25 cellular contexts compared by ENCODE assay signal in genomic region chr4:73988096-73988495, GRCh38. TPM values are rescaled to one million over a fixed set of nuclear protein-coding genes. Genes with fewer than 3 reads are reported as not detected.
DNase-seq lines count a peak whose midpoint lies in the region; ATAC-seq, FAIRE-seq and TF ChIP-seq lines count a peak whose summit lies in the region.
"Had no signal": no experiment of that assay in that cellular context is flagged by ENCODE, and none has a peak within 500 bp of the region (broad histone marks: within the 10 kb centered on the region; RNA-seq: fewer than 3 reads in every experiment).

TSS of gene PPBP (minus strand) at chr4:73988190. CDS start at chr4:73988103, 87 bp downstream.

- no peak within 1 kb of the TSS for H3K18ac ChIP-seq in trophoblast cell (ENCODE audit: low read length)

- H3K4ac ChIP-seq in trophoblast cell (ENCODE audit: low read depth, low read length), result no peak within 1 kb of the TSS

- H2BK5ac ChIP-seq in trophoblast cell (ENCODE audit: low read depth, low read length, poor library complexity), result no peak within 1 kb of the TSS

- H3K9me3 Mint-ChIP-seq in IgD-negative memory B cell, result no peaks in the 10 kb centered on the region
- H3K9me3 Mint-ChIP-seq in T-cell, result no peaks in the 10 kb centered on the region
- H3K9me3 Mint-ChIP-seq in activated CD8-positive, alpha-beta T cell treated with anti-CD3 and anti-CD28 coated beads, Interleukin-2, amount 10 ng/mL, durations not matched to agents 7 days and 5 days (ENCODE audit: insufficient read depth), result no peaks in the 10 kb centered on the region
- H3K9me3 Mint-ChIP-seq: brain had no signal

- H2BK12ac ChIP-seq in trophoblast cell (ENCODE audit: low read length), result no peak within 1 kb of the TSS

- TF ChIP-seq CTCF in bronchial epithelial cell (IDR thresholded peaks at IDR 0.05; ENCODE audit: insufficient read depth, low read length, severe bottlenecking), result no peak

- no peak within 1 kb of the TSS for H4K12ac ChIP-seq in trophoblast cell (ENCODE audit: low read depth, low read length)

- H3K27me3 Mint-ChIP-seq in IgD-negative memory B cell (no peaks in the 10 kb centered on the region), T-cell (no peaks in the 10 kb centered on the region)
- peaks cover 3% of the 10 kb centered on the region for H3K27me3 Mint-ChIP-seq in activated CD8-positive, alpha-beta T cell treated with anti-CD3 and anti-CD28 coated beads, Interleukin-2, amount 10 ng/mL, durations not matched to agents 7 days and 5 days (ENCODE audit: low read depth)

- no peaks in the 10 kb centered on the region for H3K4me1 ChIP-seq in trophoblast cell (ENCODE audit: control insufficient read depth in 1 of 2, insufficient read depth in 2 of 2, low read length in 2 of 2)
- H3K4me1 ChIP-seq: adrenal gland, pancreas, right atrium auricular region had no signal

- H2AFZ ChIP-seq in trophoblast cell (ENCODE audit: insufficient read depth, low read length, poor library complexity), result no peak within 1 kb of the TSS
- H2AFZ ChIP-seq: PC-9 had no signal

- H3K4me2 ChIP-seq in trophoblast cell (ENCODE audit: low read length), result no peak within 1 kb of the TSS
- H3K4me2 ChIP-seq: PC-9 had no signal

- no peaks in the 10 kb centered on the region for H3K79me1 ChIP-seq in trophoblast cell (ENCODE audit: low read length)

- no CpG with 5 or more reads among the region's 1 CpG for WGBS in trophoblast cell (ENCODE audit: extremely low coverage, insufficient coverage, insufficient read length)

- H3K4me3 Mint-ChIP-seq in IgD-negative memory B cell (no peak within 1 kb of the TSS), T-cell (no peak within 1 kb of the TSS)
- no peak within 1 kb of the TSS for H3K4me3 Mint-ChIP-seq in activated CD8-positive, alpha-beta T cell treated with anti-CD3 and anti-CD28 coated beads, Interleukin-2, amount 10 ng/mL, durations not matched to agents 7 days and 5 days
- H3K4me3 Mint-ChIP-seq: brain had no signal

- DNase-seq in MV-4-11 (lab: John Stamatoyannopoulos, UW) (peak; percentile 3), bronchial epithelial cell (ENCODE audit: low read depth) (peak; percentile 34), trophoblast cell (peak in 1 of 2 donors; percentile 4), T-cell (no peak), islet precursor cell (no peak)
- DNase-seq in activated CD8-positive, alpha-beta T cell treated with anti-CD3 and anti-CD28 coated beads, Interleukin-2, amount 10 ng/mL, durations not matched to agents 7 days and 5 days, result no peak
- DNase-seq: activated CD4-positive, alpha-beta T cell treated with anti-CD3 and anti-CD28 coated beads for 48 hours; activated naive CD4-positive, alpha-beta T cell; activated T-cell treated with anti-CD3 and anti-CD28 coated beads, Interleukin-2, amount 50 U/mL, for 48 hours; adrenal gland; left ventricle myocardium superior; MG63; NCI-H187 treated with DMSO at 0.1 percent for 48 hours; pancreas; SIG-M5; stimulated activated CD4-positive, alpha-beta T cell treated with anti-CD3 and anti-CD28 coated beads, Interleukin-12 subunit alpha, Interleukin-12 subunit beta, amount 100 ng/mL, for 4 hours; stimulated activated CD4-positive, alpha-beta T cell treated with anti-CD3 and anti-CD28 coated beads, Interleukin-4, amount 100 ng/mL, for 24 hours; stimulated activated naive CD4-positive, alpha-beta T cell treated with Interleukin-2 at 50 U/mL for 16 hours; T-helper 1 cell had no signal

- H3K36me3 Mint-ChIP-seq in IgD-negative memory B cell (no peaks in the 10 kb centered on the region), T-cell (no peaks in the 10 kb centered on the region)
- no peaks in the 10 kb centered on the region for H3K36me3 Mint-ChIP-seq in activated CD8-positive, alpha-beta T cell treated with anti-CD3 and anti-CD28 coated beads, Interleukin-2, amount 10 ng/mL, durations not matched to agents 7 days and 5 days (ENCODE audit: low read depth)
- H3K36me3 Mint-ChIP-seq: brain had no signal

- no peak for FAIRE-seq in bronchial epithelial cell (lab: Jason Lieb, UNC)
- FAIRE-seq: pancreas had no signal

- H3K36me3 ChIP-seq in bronchial epithelial cell (ENCODE audit: control insufficient read depth, insufficient read depth, low read length) (no peaks in the 10 kb centered on the region), trophoblast cell (ENCODE audit: control insufficient read depth in 1 of 2, insufficient read depth in 2 of 2, low read length in 2 of 2) (no peaks in the 10 kb centered on the region)
- H3K36me3 ChIP-seq: adrenal gland, MG63, pancreas, right atrium auricular region had no signal

- H3K4me1 Mint-ChIP-seq in IgD-negative memory B cell (no peaks in the 10 kb centered on the region), T-cell (no peaks in the 10 kb centered on the region)
- H3K4me1 Mint-ChIP-seq in activated CD8-positive, alpha-beta T cell treated with anti-CD3 and anti-CD28 coated beads, Interleukin-2, amount 10 ng/mL, durations not matched to agents 7 days and 5 days (ENCODE audit: low read depth), result no peaks in the 10 kb centered on the region
- H3K4me1 Mint-ChIP-seq: brain had no signal

- peaks cover 2% of the 10 kb centered on the region for H3K9me3 ChIP-seq in trophoblast cell (ENCODE audit: insufficient read depth, low read depth, low read length)
- H3K9me3 ChIP-seq: adrenal gland, MG63, pancreas, right atrium auricular region had no signal

- no peaks in the 10 kb centered on the region for H3K79me2 ChIP-seq in trophoblast cell (ENCODE audit: control insufficient read depth, insufficient read depth, low read length, poor library complexity)

- no peak within 1 kb of the TSS for H3K9ac ChIP-seq in trophoblast cell (ENCODE audit: low read length)

- H3K27ac ChIP-seq in trophoblast cell (ENCODE audit: low read depth, low read length), result no peak within 1 kb of the TSS
- H3K27ac ChIP-seq: adrenal gland, epithelial cell of prostate, pancreas, PC-9, right atrium auricular region had no signal

- no peak within 1 kb of the TSS for H2BK120ac ChIP-seq in trophoblast cell (ENCODE audit: insufficient read depth, low read length, poor library complexity)

- CTCF ChIA-PET in T-cell (lab: Charles Lee), result no interaction called here
- CTCF ChIA-PET in activated CD8-positive, alpha-beta T cell treated with anti-CD3 and anti-CD28 coated beads, Interleukin-2, amount 10 ng/mL, durations not matched to agents 7 days and 5 days (lab: Charles Lee), result no interaction called here

- no peak within 1 kb of the TSS for H4K91ac ChIP-seq in trophoblast cell (ENCODE audit: low read depth, low read length)

- H3K4me3 ChIP-seq in bronchial epithelial cell (ENCODE audit: low read depth, low read length) (no peak within 1 kb of the TSS), trophoblast cell (ENCODE audit: low read depth, low read length) (no peak within 1 kb of the TSS)
- H3K4me3 ChIP-seq: adrenal gland, MG63, pancreas, PC-9, right atrium auricular region had no signal

- no peak for ATAC-seq in T-cell (replicated peaks in 1 of 4)
- no peak for ATAC-seq in activated CD8-positive, alpha-beta T cell treated with anti-CD3 and anti-CD28 coated beads, Interleukin-2, amount 10 ng/mL, durations not matched to agents 7 days and 5 days
- ATAC-seq: left ventricle myocardium superior, pancreas had no signal

- POLR2A ChIA-PET in T-cell (lab: Charles Lee), result no interaction called here
- POLR2A ChIA-PET in activated CD8-positive, alpha-beta T cell treated with anti-CD3 and anti-CD28 coated beads, Interleukin-2, amount 10 ng/mL, durations not matched to agents 7 days and 5 days (lab: Charles Lee), result no interaction called here

- no peak within 1 kb of the TSS for H4K8ac ChIP-seq in trophoblast cell (ENCODE audit: low read depth, low read length)

- H3K14ac ChIP-seq in trophoblast cell (ENCODE audit: low read length), result no peak within 1 kb of the TSS

- no peak within 1 kb of the TSS for H2AK5ac ChIP-seq in trophoblast cell (ENCODE audit: low read length)

- H3K27ac Mint-ChIP-seq in IgD-negative memory B cell (no peak within 1 kb of the TSS), T-cell (no peak within 1 kb of the TSS)
- no peak within 1 kb of the TSS for H3K27ac Mint-ChIP-seq in activated CD8-positive, alpha-beta T cell treated with anti-CD3 and anti-CD28 coated beads, Interleukin-2, amount 10 ng/mL, durations not matched to agents 7 days and 5 days
- H3K27ac Mint-ChIP-seq: brain had no signal

- H3K23ac ChIP-seq in trophoblast cell (ENCODE audit: low read length), result peak within 1 kb of the TSS; percentile 47

- no peaks in the 10 kb centered on the region for H3K27me3 ChIP-seq in bronchial epithelial cell (ENCODE audit: control insufficient read depth, insufficient read depth, low read length)
- no peaks in the 10 kb centered on the region for H3K27me3 ChIP-seq in trophoblast cell (ENCODE audit: insufficient read depth, low read length)
- H3K27me3 ChIP-seq: adrenal gland, MG63, pancreas, right atrium auricular region had no signal

RNA-seq across cellular contexts. Expression of gene PPBP, which starts in this region (rescaled TPM):
- polyA plus RNA-seq in IgD-negative memory B cell, result 65.7 TPM
- 0.13 and 0.26 TPM in 2 replicates for total RNA-seq in bronchial epithelial cell
- not detected in 2 replicates for polyA plus RNA-seq in trophoblast cell (2013)
- 10 to 100 TPM in 1 of 5 donors, 1 to 10 TPM in 1, under 1 TPM in 1, not detected in 2; 0.36 to 24.7 (median 1.3) TPM for total RNA-seq in T-cell
- not detected for total RNA-seq in activated CD8-positive, alpha-beta T cell treated with anti-CD3 and anti-CD28 coated beads, Interleukin-2, amount 10 ng/mL, durations not matched to agents 7 days and 5 days
- total RNA-seq: PC-9 had no signal
- polyA plus RNA-seq: neural cell, pancreas had no signal

Comparison
In these comparisons a context has a peak if more than half of its experiments do, and no peak if none do; other contexts are left out.
1. Peak in DNase-seq in bronchial epithelial cell; RNA of the gene not detected or under 1 TPM.